ENCODE assay signal across 28 cellular contexts in the genomic region with DNA sequence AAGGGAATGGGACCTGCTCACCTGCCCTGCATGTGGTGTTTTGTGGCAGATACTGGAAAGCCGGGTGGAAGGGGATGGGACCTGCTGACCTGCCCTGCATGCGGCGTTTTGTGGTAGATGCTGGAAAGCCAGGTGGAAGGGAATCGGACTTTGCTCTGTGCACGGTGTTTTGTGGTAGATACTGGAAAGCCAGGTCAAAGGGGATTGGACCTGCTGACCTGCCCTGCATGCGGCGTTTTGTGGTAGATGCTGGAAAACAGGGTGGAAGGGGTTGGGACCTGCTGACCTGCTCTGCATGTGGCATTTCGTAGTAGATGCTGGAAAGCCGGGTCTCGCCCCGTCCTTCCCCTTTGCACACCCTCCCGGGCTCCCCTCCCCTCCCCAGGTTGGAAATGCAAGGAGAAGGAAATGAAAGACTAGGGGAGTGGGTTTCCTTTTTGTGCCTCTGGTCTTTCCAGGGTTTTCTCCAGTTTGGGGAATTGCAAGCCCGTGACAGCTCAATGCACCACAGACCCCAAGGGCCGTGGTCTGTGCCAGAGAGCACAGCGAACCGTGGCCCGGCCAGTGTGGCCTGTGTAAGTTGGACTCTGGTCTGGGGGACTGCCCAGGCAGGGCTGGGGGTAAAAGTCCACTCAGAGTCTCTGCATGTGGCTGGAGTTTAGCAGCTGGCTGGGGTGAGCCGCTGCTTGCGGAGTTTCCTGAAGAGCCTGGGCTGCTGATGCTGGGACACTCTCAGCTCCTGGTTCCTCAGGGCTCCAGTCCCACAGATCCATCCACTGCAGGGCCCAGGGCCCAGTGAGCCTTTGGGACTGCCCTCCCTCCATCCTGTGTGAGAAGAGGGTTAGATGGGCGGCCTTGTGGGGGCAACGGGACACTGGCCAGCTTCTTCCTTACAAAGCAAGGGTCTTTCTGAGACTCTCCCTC.
DNase-seq lines count a peak whose midpoint lies in the region; ATAC-seq and TF ChIP-seq lines count a peak whose summit lies in the region.
"Had no signal": no experiment of that assay in that cellular context is flagged by ENCODE, and none has a peak within 500 bp of the region (broad histone marks: within the 10 kb centered on the region; RNA-seq: fewer than 3 reads in every experiment).

No MANE protein-coding gene starts in this region.

- TF ChIP-seq POLR2A in heart left ventricle (IDR thresholded peaks at IDR 0.05) (no peak), right lobe of liver (IDR thresholded peaks at IDR 0.05) (no peak)

- in situ Hi-C loops in GM23248 (cut with MboI), result no loop called here

- no peak overlapping the region for H3K4me2 ChIP-seq in GM23248 (ENCODE audit: unreplicated experiment)

- H3K4me1 ChIP-seq in right atrium auricular region, result peaks cover 0 to 17% of the 10 kb centered on the region in 2 donors
- H3K4me1 ChIP-seq in heart left ventricle, result peaks cover 0 to 17% (median 6%) of the 10 kb centered on the region in 12 donors
- peaks cover 0 to 28% (median 14%) of the 10 kb centered on the region in 4 donors for H3K4me1 ChIP-seq in right lobe of liver
- 0 out of 2 replicates have a peak, but pooled peaks cover 5% of the 10 kb centered on the region for H3K4me1 ChIP-seq in GM23248 (ENCODE audit: insufficient read depth)
- H3K4me1 ChIP-seq: colonic mucosa had no signal

- no peak overlapping the region for H3K9ac ChIP-seq in GM23248

- no peaks in the 10 kb centered on the region for H3K9me2 ChIP-seq in GM23248 (ENCODE audit: insufficient read depth)

- no peaks in the 10 kb centered on the region for H3K27me3 ChIP-seq in right atrium auricular region
- H3K27me3 ChIP-seq in heart left ventricle, result peaks cover 0 to 10% (median 2%) of the 10 kb centered on the region in 9 donors
- H3K27me3 ChIP-seq in right lobe of liver, result no peaks in the 10 kb centered on the region
- peaks cover 52% of the 10 kb centered on the region for H3K27me3 ChIP-seq in GM23248 (replicated peaks; ENCODE audit: insufficient read depth)
- H3K27me3 ChIP-seq: colonic mucosa, upper lobe of left lung had no signal

- no peak for ATAC-seq in Right ventricle myocardium inferior
- ATAC-seq in heart left ventricle, result no peak
- ATAC-seq in right lobe of liver, result peak; percentile 78 to 86 (median 82)
- no peak for ATAC-seq in HG02642 (IDR thresholded peaks at IDR 0.05; ENCODE audit: poor library complexity, unreplicated experiment)
- ATAC-seq: left lung; stimulated activated effector memory CD8-positive, alpha-beta T cell treated with anti-CD3 and anti-CD28 coated beads, Interleukin-12 subunit alpha, Interleukin-12 subunit beta, amount 100 ng/mL, for 72 hours had no signal

- no peak overlapping the region for H2AFZ ChIP-seq in GM23248

- H3K27ac ChIP-seq in right atrium auricular region, result no peak overlapping the region
- no peak overlapping the region for H3K27ac ChIP-seq in heart left ventricle
- H3K27ac ChIP-seq in right lobe of liver, result peak overlapping the region in 2 of 3 donors; percentile 51 to 62
- no peak overlapping the region for H3K27ac ChIP-seq in GM23248
- H3K27ac ChIP-seq: colonic mucosa, left lung, upper lobe of left lung, VCaP had no signal

- DNase-seq in Right ventricle myocardium inferior (ENCODE audit: missing footprints) (peak; percentile 48), right atrium auricular region (ENCODE audit: low spot score) (no peak), heart left ventricle (peak in 3 of 5 donors; percentile 13 to 57 (median 17)), right lobe of liver (peak; percentile 61 to 82 (median 67)), GM23248 (no peak), HK-2 (ENCODE audit: unreplicated experiment) (no peak), cerebellum (ENCODE audit: low spot score) (no peak)
- DNase-seq: 8988T; activated CD4-positive, alpha-beta T cell treated with anti-CD3 and anti-CD28 coated beads for 48 hours; Calu3; colonic mucosa; DMS79 treated with DMSO at 0.1 percent for 48 hours; effector CD4-positive, alpha-beta T cell; GDM1; immature natural killer cell; Kasumi-1; left lung; naive B cell; NCI-H1436; NCI-H2081; NCI-H526; NK-92 treated with Interleukin-12 subunit alpha and Interleukin-12 subunit beta, amount 100 ng/mL, for 24 hours; SIG-M5; stimulated activated CD4-positive, alpha-beta T cell treated with anti-CD3 and anti-CD28 coated beads, Interleukin-15, amount 100 ng/mL, for 24 hours had no signal

- no peaks in the 10 kb centered on the region for H4K20me1 ChIP-seq in GM23248 (ENCODE audit: insufficient read depth)

- H3K36me3 ChIP-seq in right atrium auricular region (no peaks in the 10 kb centered on the region), heart left ventricle (no peaks in the 10 kb centered on the region), right lobe of liver (no peaks in the 10 kb centered on the region), GM23248 (ENCODE audit: low read depth) (no peaks in the 10 kb centered on the region)
- H3K36me3 ChIP-seq: colonic mucosa, left lung, upper lobe of left lung had no signal

- H3K9me3 ChIP-seq in right atrium auricular region (no peaks in the 10 kb centered on the region), heart left ventricle (no peaks in the 10 kb centered on the region), right lobe of liver (no peaks in the 10 kb centered on the region), GM23248 (ENCODE audit: low read depth) (no peaks in the 10 kb centered on the region)
- H3K9me3 ChIP-seq: colonic mucosa, left lung, upper lobe of left lung had no signal

- no peak overlapping the region for H3K4me3 ChIP-seq in right atrium auricular region
- H3K4me3 ChIP-seq in heart left ventricle, result no peak overlapping the region
- H3K4me3 ChIP-seq in right lobe of liver, result no peak overlapping the region
- no peak overlapping the region for H3K4me3 ChIP-seq in GM23248
- H3K4me3 ChIP-seq: colonic mucosa, left lung, upper lobe of left lung had no signal

- H3K79me2 ChIP-seq in GM23248 (ENCODE audit: insufficient read depth), result no peaks in the 10 kb centered on the region

- no peak for TF ChIP-seq CTCF in right atrium auricular region (IDR thresholded peaks at IDR 0.05)
- TF ChIP-seq CTCF in heart left ventricle (IDR thresholded peaks at IDR 0.05), result no peak
- TF ChIP-seq CTCF in right lobe of liver (IDR thresholded peaks at IDR 0.05), result no peak

- no peaks in the 10 kb centered on the region for H3F3A ChIP-seq in GM23248 (ENCODE audit: insufficient read depth)

- intact Hi-C loops in Right ventricle myocardium inferior (cut with DNase I), result no loop called here
- intact Hi-C loops in heart left ventricle (cut with DNase I), result no loop called here
- intact Hi-C loops in right lobe of liver (cut with DNase I), result no loop called here

- WGBS in heart left ventricle, 4 donors, result 90 to 94% (median 91%) methylated on average over 19 to 21 of the region's 21 CpGs
- 20% methylated on average over 8 of the region's 21 CpGs for WGBS in right lobe of liver (ENCODE audit: insufficient coverage, low coverage, low lambda C conversion rate, missing lambda C conversion rate)
- 71 to 76% methylated on average over 21 of the region's 21 CpGs for WGBS in GM23248 (ENCODE audit: low coverage in 1 of 2, low lambda C conversion rate in 2 of 2, missing lambda C conversion rate in 2 of 2), 2 experiments

Comparison
In these comparisons a context has a peak if more than half of its experiments do, and no peak if none do; other contexts are left out.
1. DNase-seq: peak in Right ventricle myocardium inferior (single experiment), heart left ventricle (3 of 5) and right lobe of liver (3 of 3); none in right atrium auricular region (single experiment), GM23248 (single experiment), HK-2 (single experiment) and cerebellum (single experiment).
2. ATAC-seq: peak in right lobe of liver (4 of 4); none in Right ventricle myocardium inferior (single experiment), heart left ventricle (0 of 4) and HG02642 (single experiment).
3. H3K27ac ChIP-seq: peak in right lobe of liver (2 of 3); none in right atrium auricular region (0 of 2), heart left ventricle (0 of 12) and GM23248 (single experiment).